12 cellular contexts compared by ENCODE assay signal in genomic region chrX:110698696-110699095, GRCh38.
DNase-seq lines count a peak whose midpoint lies in the region; ATAC-seq and TF ChIP-seq lines count a peak whose summit lies in the region.
"Had no signal": no experiment of that assay in that cellular context is flagged by ENCODE, and none has a peak within 500 bp of the region (broad histone marks: within the 10 kb centered on the region; RNA-seq: fewer than 3 reads in every experiment).

No MANE protein-coding gene starts in this region.

- no peaks in the 10 kb centered on the region for H3K36me3 Mint-ChIP-seq in T-helper 2 cell treated with Interferon-gamma antibody and Interleukin-4, amounts not matched to agents 5 μg/mL and 100 μg/mL, for 36 hours (ENCODE audit: low read depth)
- H3K36me3 Mint-ChIP-seq: immature natural killer cell had no signal

- H3K4me3 ChIP-seq in GM12865 (ENCODE audit: low read depth, low read length), result no peak overlapping the region

- DNase-seq in GM12865 (ENCODE audit: low read depth) (peak; percentile 0), cerebellar cortex (ENCODE audit: low spot score) (no peak), amniotic stem cell (lab: John Stamatoyannopoulos, UW) (no peak), SIG-M5 treated with dmso at 0.1 percent for 504 hours (lab: John Stamatoyannopoulos, UW; ENCODE audit: unreplicated experiment) (no peak)
- DNase-seq in T-helper 2 cell treated with Interferon-gamma antibody and Interleukin-4, amounts not matched to agents 5 μg/mL and 100 μg/mL, for 36 hours (ENCODE audit: low spot score), result no peak
- DNase-seq: H7, immature natural killer cell, NCI-H524, SHP77 treated with DMSO at 0.1 percent for 48 hours had no signal

- H3K4me3 Mint-ChIP-seq in T-helper 2 cell treated with Interferon-gamma antibody and Interleukin-4, amounts not matched to agents 5 μg/mL and 100 μg/mL, for 36 hours, result no peak overlapping the region
- H3K4me3 Mint-ChIP-seq: immature natural killer cell had no signal

- no peaks in the 10 kb centered on the region for H3K9me3 Mint-ChIP-seq in T-helper 2 cell treated with Interferon-gamma antibody and Interleukin-4, amounts not matched to agents 5 μg/mL and 100 μg/mL, for 36 hours

- ATAC-seq in GM19397 (IDR thresholded peaks at IDR 0.05; ENCODE audit: unreplicated experiment) (peak; percentile 68), HG02642 (IDR thresholded peaks at IDR 0.05; ENCODE audit: poor library complexity, unreplicated experiment) (peak; percentile 61), HG03457 (IDR thresholded peaks at IDR 0.05; ENCODE audit: unreplicated experiment) (peak; percentile 83)

- TF ChIP-seq CTCF in GM12865 (IDR thresholded peaks at IDR 0.05; ENCODE audit: insufficient read depth, low read depth, low read length, missing control alignments), result no peak

- no peak overlapping the region for H3K27ac Mint-ChIP-seq in T-helper 2 cell treated with Interferon-gamma antibody and Interleukin-4, amounts not matched to agents 5 μg/mL and 100 μg/mL, for 36 hours
- H3K27ac Mint-ChIP-seq: immature natural killer cell had no signal

- H3K4me1 Mint-ChIP-seq in T-helper 2 cell treated with Interferon-gamma antibody and Interleukin-4, amounts not matched to agents 5 μg/mL and 100 μg/mL, for 36 hours (ENCODE audit: low read depth), result peaks cover 1% of the 10 kb centered on the region
- H3K4me1 Mint-ChIP-seq: immature natural killer cell had no signal

- H3K27me3 Mint-ChIP-seq in T-helper 2 cell treated with Interferon-gamma antibody and Interleukin-4, amounts not matched to agents 5 μg/mL and 100 μg/mL, for 36 hours (ENCODE audit: low read depth), result no peaks in the 10 kb centered on the region
